ENCODE assay signal across 17 cellular contexts in genomic region chrX:102085706-102086105, GRCh38. TPM values are rescaled to one million over a fixed set of nuclear protein-coding genes. Genes with fewer than 3 reads are reported as not detected.
DNase-seq lines count a peak whose midpoint lies in the region; ATAC-seq, FAIRE-seq and TF ChIP-seq lines count a peak whose summit lies in the region.
"Had no signal": no experiment of that assay in that cellular context is flagged by ENCODE, and none has a peak within 500 bp of the region (broad histone marks: within the 10 kb centered on the region; RNA-seq: fewer than 3 reads in every experiment).

No MANE protein-coding gene starts in this region.

- H4K91ac ChIP-seq in neuronal stem cell (ENCODE audit: low read depth, low read length, poor library complexity) = no peak overlapping the region

- no peak overlapping the region for H3K27ac ChIP-seq in neuronal stem cell (replicated peaks; ENCODE audit: low read length)
- H3K27ac ChIP-seq: thoracic aorta had no signal

- H2BK120ac ChIP-seq in neuronal stem cell (ENCODE audit: low read depth, low read length) = no peak overlapping the region

- no peak overlapping the region for H3K4me2 ChIP-seq in neuronal stem cell (ENCODE audit: insufficient read depth, low read length, poor library complexity, severe bottlenecking)

- H3K4ac ChIP-seq in neuronal stem cell (ENCODE audit: low read length) = no peak overlapping the region

- H3K14ac ChIP-seq in neuronal stem cell (ENCODE audit: low read length) = no peak overlapping the region

- peak; percentile 49 for FAIRE-seq in colon (lab: Jason Lieb, UNC)
- FAIRE-seq: GM19239 had no signal

- H2BK12ac ChIP-seq in neuronal stem cell (ENCODE audit: low read length) = no peak overlapping the region

- H4K8ac ChIP-seq in neuronal stem cell (ENCODE audit: low read depth, low read length) = no peak overlapping the region

- peak; percentile 44 for DNase-seq in DMS53 (lab: John Stamatoyannopoulos, UW)
- DNase-seq in DMS53 treated with DMSO at 0.1 percent for 48 hours (lab: John Stamatoyannopoulos, UW; ENCODE audit: unreplicated experiment) = no peak
- DNase-seq in NCI-H69 (lab: John Stamatoyannopoulos, UW) = peak; percentile 0
- DNase-seq in hepatic stellate cell (ENCODE audit: low spot score) = no peak
- DNase-seq in neuronal stem cell (ENCODE audit: low spot score) = no peak
- DNase-seq: activated CD4-positive, CD25-positive, alpha-beta regulatory T cell treated with anti-CD3 and anti-CD28 coated beads, Interleukin-2, amount 50 U/mL, for 72 hours; caudate nucleus; CD8-positive, alpha-beta T cell; NCI-H446; right cardiac atrium; stimulated activated CD8-positive, alpha-beta memory T cell treated with anti-CD3 and anti-CD28 coated beads, Interleukin-4, amount 100 ng/mL, for 48 hours had no signal

- no peak overlapping the region for H2BK15ac ChIP-seq in neuronal stem cell (ENCODE audit: low read length)

- no peak overlapping the region for H3K4me3 ChIP-seq in neuronal stem cell (ENCODE audit: low read length in 2 of 2)
- H3K4me3 ChIP-seq: thoracic aorta had no signal

- no peaks in the 10 kb centered on the region for H3K27me3 ChIP-seq in neuronal stem cell (ENCODE audit: control insufficient read depth in 3 of 3, insufficient read depth in 3 of 3, low read depth in 1 of 3, low read length in 3 of 3)

- no CpG with 5 or more reads among the region's 5 CpGs for WGBS in neuronal stem cell (ENCODE audit: extremely low coverage in 2 of 2, insufficient read length in 2 of 2, insufficient replicate concordance in 1 of 2), 2 donors

- no peaks in the 10 kb centered on the region for H3K36me3 ChIP-seq in neuronal stem cell (replicated peaks in 1 of 2; ENCODE audit: control insufficient read depth in 2 of 2, insufficient read depth in 2 of 2, low read length in 2 of 2)
- H3K36me3 ChIP-seq: thoracic aorta had no signal

- H2AK5ac ChIP-seq in neuronal stem cell (ENCODE audit: low read depth, low read length) = no peak overlapping the region

- 0 out of 3 replicates have a peak, but pooled peaks have one; percentile 4 for TF ChIP-seq CTCF in GM12872 (IDR thresholded peaks at IDR 0.05; ENCODE audit: insufficient read depth, low read depth, low read length)

- ATAC-seq in GM18858 (IDR thresholded peaks at IDR 0.05; ENCODE audit: unreplicated experiment) = no peak
- ATAC-seq: CD8-positive, alpha-beta T cell; right cardiac atrium had no signal

- no peaks in the 10 kb centered on the region for H3K9me3 ChIP-seq in neuronal stem cell (replicated peaks in 1 of 2; ENCODE audit: control insufficient read depth in 2 of 2, insufficient read depth in 1 of 2, low read depth in 1 of 2, low read length in 2 of 2)
- H3K9me3 ChIP-seq: thoracic aorta had no signal

- H3K9ac ChIP-seq in neuronal stem cell (ENCODE audit: low read depth, low read length, poor library complexity) = no peak overlapping the region

- no peak overlapping the region for H2AFZ ChIP-seq in neuronal stem cell (ENCODE audit: low read length)

- no peaks in the 10 kb centered on the region for H3K79me1 ChIP-seq in neuronal stem cell (ENCODE audit: low read depth, low read length)

- H3K18ac ChIP-seq in neuronal stem cell (ENCODE audit: low read length) = no peak overlapping the region

- H3K23ac ChIP-seq in neuronal stem cell (ENCODE audit: low read depth, low read length, poor library complexity) = no peak overlapping the region

- H2BK5ac ChIP-seq in neuronal stem cell (ENCODE audit: low read length) = no peak overlapping the region

- no peaks in the 10 kb centered on the region for H3K4me1 ChIP-seq in neuronal stem cell (ENCODE audit: control insufficient read depth in 2 of 2, insufficient read depth in 1 of 2, low read depth in 1 of 2, low read length in 2 of 2)

RNA-seq across cellular contexts. Expression of gene TCEAL2, which starts 39.8 kb away (rescaled TPM):
- 48.6 TPM for polyA plus RNA-seq in neuronal stem cell (2013, experiment 1 of 2)
- polyA plus RNA-seq in neuronal stem cell (2013, experiment 2 of 2) = 47.7 TPM
- polyA plus RNA-seq: neural cell had no signal

RNA-seq across cellular contexts. Expression of gene TCEAL6, which starts 56.6 kb away (rescaled TPM):
- polyA plus RNA-seq in neuronal stem cell (2013, experiment 1 of 2) = 0.21 TPM
- 0.29 TPM for polyA plus RNA-seq in neuronal stem cell (2013, experiment 2 of 2)
- polyA plus RNA-seq: neural cell, right cardiac atrium had no signal

Comparison
In these comparisons a context has a peak if more than half of its experiments do, and no peak if none do; other contexts are left out.
1. DNase-seq: peak in DMS53 (single experiment) and NCI-H69 (single experiment); none in DMS53 treated with DMSO at 0.1 percent for 48 hours (single experiment), hepatic stellate cell (single experiment) and neuronal stem cell (single experiment).